Comparison of ENCODE assay signal across 26 cellular contexts in genomic region chr7:1377111-1377909, GRCh38.
A peak's percentile ranks its signal among the peaks of the same experiment; 100 is the strongest.
DNase-seq lines count a peak whose midpoint lies in the region; ATAC-seq, FAIRE-seq and TF ChIP-seq lines count a peak whose summit lies in the region.
"Had no signal": no experiment of that assay in that cellular context is flagged by ENCODE, and none has a peak within 500 bp of the region (broad histone marks: within the 10 kb centered on the region; RNA-seq: fewer than 3 reads in every experiment).

No MANE protein-coding gene starts in this region.

- no peaks in the 10 kb centered on the region for H3K79me2 ChIP-seq in GM12878 (ENCODE audit: control insufficient read depth, insufficient read depth, low read length)
- H3K79me2 ChIP-seq: hepatocyte had no signal

- POLR2A ChIA-PET in A549 (lab: Yijun Ruan, JAX) (no interaction called here), GM12878 (lab: Charles Lee) (no interaction called here)

- peak in 1 of 2 experiments; percentile 55 for DNase-seq in A549 (ENCODE audit: low read depth in 1 of 2, low spot score in 1 of 2)
- DNase-seq in COLO668 (lab: John Stamatoyannopoulos, UW; ENCODE audit: unreplicated experiment) = peak; percentile 25
- peak; percentile 62 for DNase-seq in NB4 (ENCODE audit: low read depth)
- DNase-seq in GM12878 (ENCODE audit: low read depth, low spot score) = no peak
- DNase-seq in spleen = no peak
- no peak for DNase-seq in T-helper 2 cell
- DNase-seq in sciatic nerve (ENCODE audit: low spot score) = no peak
- DNase-seq: activated CD4-positive, alpha-beta T cell treated with anti-CD3 and anti-CD28 coated beads, Interleukin-2, amount 10 ng/mL, durations not matched to agents 7 days and 5 days; activated CD8-positive, alpha-beta memory T cell treated with anti-CD3 and anti-CD28 coated beads, Interleukin-2, amount 50 U/mL, for 4 hours; activated effector memory CD4-positive, alpha-beta T cell treated with Interleukin-2 at 50 U/mL for 16 hours; adrenal gland; foreskin fibroblast; MM.1S; naive thymus-derived CD4-positive, alpha-beta T cell; NCI-H526; sigmoid colon; stimulated activated naive B cell treated with anti-CD40 and anti-IgM and Interleukin-4, amounts not matched to agents 10 μg/mL and 1 μg/mL and 100 μg/mL, for 72 hours; SW 1271; thyroid gland had no signal

- H3K4me3 ChIP-seq in A549 (no peak overlapping the region), NB4 (ENCODE audit: low read depth, low read length) (no peak overlapping the region), GM12878 (no peak overlapping the region), spleen (no peak overlapping the region)
- H3K4me3 ChIP-seq: adrenal gland, breast epithelium, hepatocyte, pancreas, sigmoid colon, thyroid gland had no signal

- TF ChIP-seq CTCF in A549 (IDR thresholded peaks at IDR 0.05) (0 out of 3 replicates have a peak, but pooled peaks have one; percentile 14), NB4 (IDR thresholded peaks at IDR 0.05; ENCODE audit: low read depth, low read length) (peak; percentile 52), GM12878 (IDR thresholded peaks at IDR 0.05 in 2 of 3, conservative IDR thresholded peaks at IDR 0.05 in 1 of 3; ENCODE audit: control insufficient read depth in 2 of 3, extremely low read depth in 1 of 3, insufficient read depth in 1 of 3, low read depth in 3 of 3, low read length in 3 of 3) (no peak; a peak in 1 of 6 replicates), spleen (IDR thresholded peaks at IDR 0.05 in 8 of 11, conservative IDR thresholded peaks at IDR 0.05 in 3 of 11) (no peak)

- ATAC-seq in A549 = peak; percentile 68 to 70
- ATAC-seq in GM12878 = no peak
- no peak for ATAC-seq in sciatic nerve
- ATAC-seq: naive thymus-derived CD4-positive, alpha-beta T cell; pancreas; stimulated activated naive B cell treated with anti-CD40 and anti-IgM and Interleukin-4, amounts not matched to agents 10 μg/mL and 1 μg/mL and 100 μg/mL, for 72 hours had no signal

- in situ Hi-C loops in GM12878 (cut with MboI) = no loop called here

- no peak overlapping the region for H3K9ac ChIP-seq in GM12878 (ENCODE audit: control insufficient read depth, insufficient read depth, low read length)

- FAIRE-seq in A549 (lab: Jason Lieb, UNC) (no peak), GM12878 (lab: Jason Lieb, UNC) (no peak)
- FAIRE-seq: GM12892, H54, keratinocyte, pancreas, RCC 7860 had no signal

- no peaks in the 10 kb centered on the region for H3K4me1 ChIP-seq in A549
- H3K4me1 ChIP-seq in GM12878 (ENCODE audit: control insufficient read depth, insufficient read depth, low read length) = no peaks in the 10 kb centered on the region
- no peaks in the 10 kb centered on the region for H3K4me1 ChIP-seq in spleen
- H3K4me1 ChIP-seq: adrenal gland, breast epithelium, pancreas, sigmoid colon, thyroid gland had no signal

- H3K9me3 ChIP-seq in A549 = no peaks in the 10 kb centered on the region
- no peaks in the 10 kb centered on the region for H3K9me3 ChIP-seq in GM12878 (replicated peaks; ENCODE audit: control insufficient read depth, insufficient read depth, low read length)
- H3K9me3 ChIP-seq in spleen = no peaks in the 10 kb centered on the region
- H3K9me3 ChIP-seq: adrenal gland, breast epithelium, pancreas, sigmoid colon, thyroid gland had no signal

- H3K27ac ChIP-seq in A549 = no peak overlapping the region
- H3K27ac ChIP-seq in GM12878 (ENCODE audit: control insufficient read depth, insufficient read depth) = no peak overlapping the region
- no peak overlapping the region for H3K27ac ChIP-seq in spleen
- H3K27ac ChIP-seq: adrenal gland, breast epithelium, hepatocyte, pancreas, sigmoid colon, thyroid gland had no signal

- RAD21 ChIA-PET in GM12878 (lab: Charles Lee; ENCODE audit: unreplicated experiment) = no interaction called here

- H2AFZ ChIP-seq in GM12878 (ENCODE audit: control insufficient read depth, low read depth, low read length) = no peak overlapping the region
- H2AFZ ChIP-seq: hepatocyte had no signal

- H3K36me3 ChIP-seq in GM12878 (ENCODE audit: control insufficient read depth in 2 of 2, insufficient read depth in 2 of 2, low read length in 1 of 2) (no peaks in the 10 kb centered on the region), spleen (no peaks in the 10 kb centered on the region)
- H3K36me3 ChIP-seq: adrenal gland, breast epithelium, pancreas, sigmoid colon, thyroid gland had no signal

- TF ChIP-seq RAD21 in A549 (conservative IDR thresholded peaks at IDR 0.05 in 1 of 2, IDR thresholded peaks at IDR 0.05 in 1 of 2) (peak; percentile 24 to 46; a peak in 3 of 5 replicates), GM12878 (IDR thresholded peaks at IDR 0.05; ENCODE audit: insufficient read depth, low read depth, low read length) (no peak)

- TF ChIP-seq POLR2A in A549 (IDR thresholded peaks at IDR 0.05; ENCODE audit: low read length) (no peak), NB4 (IDR thresholded peaks at IDR 0.05; ENCODE audit: extremely low read depth, insufficient read length) (no peak), GM12878 (IDR thresholded peaks at IDR 0.05; ENCODE audit: low read depth, low read length) (no peak), spleen (IDR thresholded peaks at IDR 0.05) (no peak)

- WGBS in A549 (ENCODE audit: missing lambda C conversion rate) = 33% methylated on average over 20 of the region's 21 CpGs
- 45% methylated on average over 20 of the region's 21 CpGs for WGBS in GM12878 (ENCODE audit: insufficient coverage, insufficient replicate concordance, low lambda C conversion rate, missing lambda C conversion rate)
- WGBS in spleen, 5 donors = 62 to 74% (median 72%) methylated on average over 15 to 21 of the region's 21 CpGs

- SMC1A ChIA-PET in GM12878 (lab: Charles Lee; ENCODE audit: uncharacterized antibody, unreplicated experiment) = no interaction called here

- no peaks in the 10 kb centered on the region for H3K27me3 ChIP-seq in GM12878 (replicated peaks in 1 of 2; ENCODE audit: control insufficient read depth in 2 of 2, insufficient read depth in 2 of 2, low read length in 1 of 2)
- peaks cover 0 to 94% (median 25%) of the 10 kb centered on the region in 7 donors for H3K27me3 ChIP-seq in spleen (replicated peaks in 1 of 7)
- H3K27me3 ChIP-seq: thyroid gland had no signal

- CTCF ChIA-PET in A549 (lab: Yijun Ruan, JAX) (interaction anchor here (0.6 to 0.8 kb wide), 2 partner anchors 12 to 97 kb away, joined by 3 read pairs; no protein-coding TSS in a partner anchor), GM12878 (lab: Yijun Ruan, JAX) (no interaction called here)

- intact Hi-C loops in GM12878 (cut with micrococcal nuclease; ENCODE audit: unreplicated experiment) = no loop called here
- intact Hi-C loops in spleen (cut with DNase I; ENCODE audit: low total_unique reads) = no loop called here
- intact Hi-C loops in sciatic nerve (cut with DNase I) = no loop called here

- TF ChIP-seq EP300 in A549 (IDR thresholded peaks at IDR 0.05) = no peak
- no peak for TF ChIP-seq EP300 in GM12878 (IDR thresholded peaks at IDR 0.05; ENCODE audit: borderline replicate concordance in 1 of 2, control insufficient read depth in 1 of 2, low read depth in 2 of 2, low read length in 2 of 2)

- H3K4me2 ChIP-seq in A549 (no peak overlapping the region), GM12878 (ENCODE audit: control insufficient read depth, insufficient read depth) (no peak overlapping the region)
- H3K4me2 ChIP-seq: hepatocyte had no signal

- BruUV-seq in GM12878 (replicated peaks; lab: Mats Ljungman, UMichigan) = no TSS peak

- no peaks in the 10 kb centered on the region for H4K20me1 ChIP-seq in GM12878 (ENCODE audit: control insufficient read depth, insufficient read depth)

TF ChIP-seq in A549, 52 proteins besides CTCF, POLR2A, EP300 and RAD21:
- TF ChIP-seq MAZ (IDR thresholded peaks at IDR 0.05; ENCODE audit: borderline replicate concordance, low read depth, low read length) (no peak), SMC3 (IDR thresholded peaks at IDR 0.05) (0 out of 3 replicates have a peak, but pooled peaks have one; percentile 7)

TF ChIP-seq in GM12878, 131 proteins besides CTCF, POLR2A, EP300 and RAD21:
- TF ChIP-seq CBX5 (IDR thresholded peaks at IDR 0.05; ENCODE audit: low read depth) (no peak), ASH2L (IDR thresholded peaks at IDR 0.05; ENCODE audit: borderline replicate concordance, low read depth) (no peak), TCF12 (IDR thresholded peaks at IDR 0.05; ENCODE audit: low read depth, low read length) (no peak), FOXK2 (IDR thresholded peaks at IDR 0.05) (no peak), POU2F2 (IDR thresholded peaks at IDR 0.05; ENCODE audit: borderline replicate concordance, low read depth, low read length) (peak; percentile 37; the same call in 1 of the 3 replicates)

Comparison
In these comparisons a context has a peak if more than half of its experiments do, and no peak if none do; other contexts are left out.
1. ATAC-seq: peak in A549 (2 of 2); none in GM12878 (single experiment) and sciatic nerve (single experiment).
2. DNase-seq: peak in COLO668 (single experiment) and NB4 (single experiment); none in GM12878 (single experiment), spleen (single experiment), T-helper 2 cell (0 of 5) and sciatic nerve (single experiment).
3. CTCF ChIP-seq: peak in A549 (single experiment) and NB4 (single experiment); none in GM12878 (0 of 3) and spleen (0 of 11).
4. Of the 24 proteins assayed by ChIP-seq in both GM12878 and A549: peak only in GM12878: none; only in A549: CTCF, RAD21 and SMC3; in both: none; in neither: 21.